In the genomic region with DNA sequence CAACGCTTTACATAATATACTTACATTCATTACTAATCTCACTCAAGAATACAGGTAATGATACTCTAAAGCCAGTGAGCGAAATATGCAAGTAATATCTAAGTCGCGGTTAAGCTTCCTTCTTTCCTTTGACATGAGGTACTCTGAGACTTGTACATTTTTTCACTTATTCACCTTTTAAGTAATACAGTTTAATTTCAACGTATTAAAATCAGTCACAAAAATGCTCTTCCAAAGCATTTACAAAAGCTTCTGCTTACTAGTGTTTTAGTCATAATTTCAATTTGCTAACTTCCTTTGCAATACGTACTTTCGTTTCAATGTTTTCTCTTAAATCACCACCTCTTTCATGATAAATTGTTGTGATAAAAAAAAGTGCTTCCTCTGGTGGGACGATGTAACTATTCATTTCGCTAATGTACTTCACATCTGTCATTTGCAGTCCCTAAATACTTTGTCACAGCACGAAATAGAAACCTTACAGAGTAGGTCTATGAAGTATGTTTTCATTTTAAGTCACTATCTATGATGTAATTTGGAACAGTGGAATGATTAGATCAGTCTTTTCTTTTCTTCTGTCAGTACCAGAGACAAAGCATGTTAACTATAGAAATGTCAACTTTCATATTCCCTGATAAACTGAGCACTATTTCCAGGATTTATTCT, we compare ENCODE assay signal across 1 cellular context.
TF ChIP-seq lines count a peak whose summit lies in the region.

No MANE protein-coding gene starts in this region.

TF ChIP-seq in HepG2, 621 proteins besides CTCF, POLR2A, EP300 and RAD21 (continued from another document):
- TF ChIP-seq, protein P1, sequence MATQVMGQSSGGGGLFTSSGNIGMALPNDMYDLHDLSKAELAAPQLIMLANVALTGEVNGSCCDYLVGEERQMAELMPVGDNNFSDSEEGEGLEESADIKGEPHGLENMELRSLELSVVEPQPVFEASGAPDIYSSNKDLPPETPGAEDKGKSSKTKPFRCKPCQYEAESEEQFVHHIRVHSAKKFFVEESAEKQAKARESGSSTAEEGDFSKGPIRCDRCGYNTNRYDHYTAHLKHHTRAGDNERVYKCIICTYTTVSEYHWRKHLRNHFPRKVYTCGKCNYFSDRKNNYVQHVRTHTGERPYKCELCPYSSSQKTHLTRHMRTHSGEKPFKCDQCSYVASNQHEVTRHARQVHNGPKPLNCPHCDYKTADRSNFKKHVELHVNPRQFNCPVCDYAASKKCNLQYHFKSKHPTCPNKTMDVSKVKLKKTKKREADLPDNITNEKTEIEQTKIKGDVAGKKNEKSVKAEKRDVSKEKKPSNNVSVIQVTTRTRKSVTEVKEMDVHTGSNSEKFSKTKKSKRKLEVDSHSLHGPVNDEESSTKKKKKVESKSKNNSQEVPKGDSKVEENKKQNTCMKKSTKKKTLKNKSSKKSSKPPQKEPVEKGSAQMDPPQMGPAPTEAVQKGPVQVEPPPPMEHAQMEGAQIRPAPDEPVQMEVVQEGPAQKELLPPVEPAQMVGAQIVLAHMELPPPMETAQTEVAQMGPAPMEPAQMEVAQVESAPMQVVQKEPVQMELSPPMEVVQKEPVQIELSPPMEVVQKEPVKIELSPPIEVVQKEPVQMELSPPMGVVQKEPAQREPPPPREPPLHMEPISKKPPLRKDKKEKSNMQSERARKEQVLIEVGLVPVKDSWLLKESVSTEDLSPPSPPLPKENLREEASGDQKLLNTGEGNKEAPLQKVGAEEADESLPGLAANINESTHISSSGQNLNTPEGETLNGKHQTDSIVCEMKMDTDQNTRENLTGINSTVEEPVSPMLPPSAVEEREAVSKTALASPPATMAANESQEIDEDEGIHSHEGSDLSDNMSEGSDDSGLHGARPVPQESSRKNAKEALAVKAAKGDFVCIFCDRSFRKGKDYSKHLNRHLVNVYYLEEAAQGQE (IDR thresholded peaks at IDR 0.05; ENCODE audit: borderline replicate concordance in 1 of 2, low read depth in 1 of 2, low read length in 2 of 2), result no peak
- TF ChIP-seq U2AF2 (IDR thresholded peaks at IDR 0.05; ENCODE audit: low read depth, low read length), result no peak
